8 cellular contexts compared by ENCODE assay signal in genomic region chr11:17991799-17992433, GRCh38. TPM values are rescaled to one million over a fixed set of nuclear protein-coding genes. Genes with fewer than 3 reads are reported as not detected.
DNase-seq lines count a peak whose midpoint lies in the region; ATAC-seq and TF ChIP-seq lines count a peak whose summit lies in the region.

No MANE protein-coding gene starts in this region.

- no peak overlapping the region for H2AFZ ChIP-seq in mammary epithelial cell (ENCODE audit: low read depth, low read length)

- peak; percentile 82 for ATAC-seq in GM21825 (IDR thresholded peaks at IDR 0.05; ENCODE audit: unreplicated experiment)

- no peak overlapping the region for H3K4me3 ChIP-seq in mammary epithelial cell (replicated peaks in 1 of 3; ENCODE audit: insufficient read depth in 1 of 3, low read depth in 2 of 3, low read length in 3 of 3)

- no peaks in the 10 kb centered on the region for H3K9me3 ChIP-seq in mammary epithelial cell (replicated peaks; ENCODE audit: insufficient read depth, low read length)

- no peak overlapping the region for H3K27ac ChIP-seq in mammary epithelial cell (ENCODE audit: insufficient read depth, low read depth, low read length)

- intact Hi-C loops in mammary epithelial cell (cut with micrococcal nuclease): loop anchor here (1.0 to 10.0 kb wide), 2 partner anchors 114 to 213 kb away; partner anchors contain the start of gene SAAL1

- in situ Hi-C loops in mammary epithelial cell (cut with MboI; ENCODE audit: low sequenced_read_pairs in 2 of 2): no loop called here

- peaks cover 11% of the 10 kb centered on the region for H3K4me1 ChIP-seq in mammary epithelial cell (ENCODE audit: insufficient read depth, low read length)

- H3K79me2 ChIP-seq in mammary epithelial cell (ENCODE audit: insufficient read depth, low read length): no peaks in the 10 kb centered on the region

- 21% methylated on average over 4 of the region's 4 CpGs for WGBS in mammary epithelial cell (ENCODE audit: low coverage, missing lambda C conversion rate)

- no peaks in the 10 kb centered on the region for H4K20me1 ChIP-seq in mammary epithelial cell (ENCODE audit: insufficient read depth, low read length)

- TF ChIP-seq CTCF in mammary epithelial cell (conservative IDR thresholded peaks at IDR 0.05 in 1 of 2, IDR thresholded peaks at IDR 0.05 in 1 of 2; ENCODE audit: extremely low read depth in 1 of 2, insufficient read depth in 1 of 2, low read depth in 1 of 2, low read length in 2 of 2): peak; percentile 83 to 89

- CTCF ChIA-PET in mammary epithelial cell (lab: Charles Lee; ENCODE audit: low non-redundant PET): interaction anchor here (0.6 kb wide), 1 partner anchor 330 kb away, joined by 3 read pairs; no protein-coding TSS in a partner anchor

- no TSS peak for BruUV-seq in mammary epithelial cell (replicated peaks; lab: Mats Ljungman, UMichigan)

- no peaks in the 10 kb centered on the region for H3K36me3 ChIP-seq in mammary epithelial cell (ENCODE audit: insufficient read depth, low read length)

- no peak overlapping the region for H3K4me2 ChIP-seq in mammary epithelial cell (ENCODE audit: insufficient read depth, low read depth, low read length)

- H3K27me3 ChIP-seq in mammary epithelial cell (ENCODE audit: insufficient read depth, low read length): no peaks in the 10 kb centered on the region

- dilution Hi-C loops in mammary epithelial cell (cut with HindIII; ENCODE audit: low sequenced_read_pairs): no loop called here

- H3K9ac ChIP-seq in mammary epithelial cell (ENCODE audit: insufficient read depth, low read length): no peak overlapping the region

- peak; percentile 62 for DNase-seq in SIG-M5 treated with dmso at 0.1 percent for 504 hours (lab: John Stamatoyannopoulos, UW; ENCODE audit: unreplicated experiment)
- no peak for DNase-seq in SIG-M5 (lab: John Stamatoyannopoulos, UW)
- DNase-seq in M059J (ENCODE audit: low read depth): peak; percentile 58
- DNase-seq in SKM-1 (lab: John Stamatoyannopoulos, UW; ENCODE audit: unreplicated experiment): peak; percentile 36
- peak; percentile 32 for DNase-seq in mammary epithelial cell
- peak; percentile 77 for DNase-seq in left kidney (ENCODE audit: low read depth, low spot score)
- DNase-seq in stromal cell of bone marrow (ENCODE audit: low read depth): peak; percentile 29

RNA-seq across cellular contexts. Expression of gene SERGEF, which starts 20.9 kb away (rescaled TPM):
- 28.5 and 32.2 TPM in 2 replicates for total RNA-seq in M059J (2014; rRNA removed; shearing (Covaris generic))
- total RNA-seq in mammary epithelial cell: 10 to 100 TPM; 23.3 to 30.8 TPM
- 23.0 TPM for polyA plus RNA-seq in mammary epithelial cell
- polyA minus RNA-seq in mammary epithelial cell: 64.5 TPM

RNA-seq across cellular contexts. Expression of gene TPH1, which starts 54.2 kb away (rescaled TPM):
- total RNA-seq in M059J (2014; rRNA removed; shearing (Covaris generic)): 0.64 TPM in 1 of 2 replicates, not detected in the other
- total RNA-seq in mammary epithelial cell: under 1 TPM; 0.17 to 0.24 TPM
- 0.26 TPM for polyA plus RNA-seq in mammary epithelial cell
- polyA minus RNA-seq in mammary epithelial cell: not detected
